In the genomic region with DNA sequence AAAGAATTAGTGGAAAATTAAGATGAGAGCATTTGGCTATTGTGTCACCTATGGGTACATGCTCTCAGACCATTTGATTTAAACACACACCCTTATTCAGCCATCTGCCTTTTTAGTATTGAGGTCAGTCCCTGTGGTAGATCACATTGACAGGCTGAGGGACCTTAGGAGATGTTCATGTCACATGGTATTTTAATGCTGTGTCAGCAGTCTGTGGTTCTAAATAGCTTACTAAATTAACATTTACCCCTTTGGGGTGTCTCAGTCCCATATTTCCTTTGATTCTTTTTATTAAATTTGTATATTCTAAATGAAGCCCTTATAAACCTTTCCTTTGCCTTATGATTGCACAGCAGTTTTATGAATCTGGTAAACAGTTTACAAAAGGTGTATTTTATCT, we compare ENCODE assay signal across 10 cellular contexts. TPM values are rescaled to one million over a fixed set of nuclear protein-coding genes. Genes with fewer than 3 reads are reported as not detected.
DNase-seq lines count a peak whose midpoint lies in the region; FAIRE-seq and TF ChIP-seq lines count a peak whose summit lies in the region.
"Had no signal": no experiment of that assay in that cellular context is flagged by ENCODE, and none has a peak within 500 bp of the region (broad histone marks: within the 10 kb centered on the region; RNA-seq: fewer than 3 reads in every experiment).

No MANE protein-coding gene starts in this region.

- DNase-seq in activated naive CD4-positive, alpha-beta T cell (lab: John Stamatoyannopoulos, UW), result no peak
- DNase-seq in activated T-helper 2 cell treated with anti-CD3 and anti-CD28 coated beads, Interferon-gamma antibody, Interleukin-2, Interleukin-4, amounts not matched to agents 10 μg/mL and 5 μg/mL and 100 μg/mL, durations not matched to agents 14 hours and 24 hours and 36 hours (ENCODE audit: low spot score), result no peak
- DNase-seq in keratinocyte (ENCODE audit: low read depth, low spot score), result no peak
- DNase-seq in mesenteric fat pad (ENCODE audit: low spot score), result no peak
- no peak for DNase-seq in superior temporal gyrus (ENCODE audit: extremely low spot score)
- no peak for DNase-seq in ovary
- DNase-seq: C1 segment of cervical spinal cord, NCI-H2227 treated with DMSO at 0.1 percent for 48 hours had no signal

- H3K9me1 ChIP-seq in keratinocyte (ENCODE audit: control insufficient read depth, extremely low read depth, insufficient read depth, low read length), result no peaks in the 10 kb centered on the region

- H3K36me3 ChIP-seq in keratinocyte (ENCODE audit: control insufficient read depth in 2 of 2, extremely low read depth in 1 of 2, insufficient read depth in 2 of 2, low read length in 2 of 2) (peaks cover 34 to 36% of the 10 kb centered on the region in 2 experiments), stomach smooth muscle (ENCODE audit: control insufficient read depth in 2 of 2, insufficient read depth in 2 of 2, low read length in 2 of 2) (peaks cover 42% of the 10 kb centered on the region in 2 donors), ovary (no peaks in the 10 kb centered on the region)

- TF ChIP-seq POLR2A in ovary (IDR thresholded peaks at IDR 0.05), result no peak

- H3K27me3 ChIP-seq in keratinocyte (ENCODE audit: control insufficient read depth, extremely low read depth, insufficient read depth, low read length) (no peaks in the 10 kb centered on the region), stomach smooth muscle (ENCODE audit: control insufficient read depth in 1 of 2, insufficient read depth in 2 of 2, low read length in 2 of 2) (no peaks in the 10 kb centered on the region), ovary (no peaks in the 10 kb centered on the region)

- H3K9me3 Mint-ChIP-seq in activated naive CD4-positive, alpha-beta T cell treated with anti-CD3 and anti-CD28 coated beads, Interleukin-2, amount 50 U/mL, for 24 hours, result no peaks in the 10 kb centered on the region
- no peaks in the 10 kb centered on the region for H3K9me3 Mint-ChIP-seq in activated T-helper 2 cell treated with anti-CD3 and anti-CD28 coated beads, Interferon-gamma antibody, Interleukin-2, Interleukin-4, amounts not matched to agents 10 μg/mL and 5 μg/mL and 100 μg/mL, durations not matched to agents 14 hours and 24 hours and 36 hours

- H3K27ac ChIP-seq in keratinocyte (ENCODE audit: control insufficient read depth, insufficient read depth, low read length) (no peak overlapping the region), stomach smooth muscle (ENCODE audit: low read length) (no peak overlapping the region), ovary (no peak overlapping the region)

- no peak for FAIRE-seq in keratinocyte (lab: Jason Lieb, UNC)

- dilution Hi-C loops in keratinocyte (cut with MboI; ENCODE audit: extremely low pct_ligation_motif_present, low sequenced_read_pairs), result no loop called here

- TF ChIP-seq EP300 in ovary (IDR thresholded peaks at IDR 0.05), result no peak

- H3K4me3 Mint-ChIP-seq in activated naive CD4-positive, alpha-beta T cell treated with anti-CD3 and anti-CD28 coated beads, Interleukin-2, amount 50 U/mL, for 24 hours, result peak overlapping the region; percentile 96
- peak overlapping the region; percentile 95 for H3K4me3 Mint-ChIP-seq in activated T-helper 2 cell treated with anti-CD3 and anti-CD28 coated beads, Interferon-gamma antibody, Interleukin-2, Interleukin-4, amounts not matched to agents 10 μg/mL and 5 μg/mL and 100 μg/mL, durations not matched to agents 14 hours and 24 hours and 36 hours (ENCODE audit: low read depth)

- peaks cover 43% of the 10 kb centered on the region for H3K4me1 Mint-ChIP-seq in activated naive CD4-positive, alpha-beta T cell treated with anti-CD3 and anti-CD28 coated beads, Interleukin-2, amount 50 U/mL, for 24 hours
- H3K4me1 Mint-ChIP-seq in activated T-helper 2 cell treated with anti-CD3 and anti-CD28 coated beads, Interferon-gamma antibody, Interleukin-2, Interleukin-4, amounts not matched to agents 10 μg/mL and 5 μg/mL and 100 μg/mL, durations not matched to agents 14 hours and 24 hours and 36 hours (ENCODE audit: low read depth), result peaks cover 32% of the 10 kb centered on the region

- H3K4me2 ChIP-seq in keratinocyte (ENCODE audit: control insufficient read depth, extremely low read depth, insufficient read depth, low read depth, low read length), result peak overlapping the region; percentile 94

- intact Hi-C loops in activated T-helper 2 cell treated with anti-CD3 and anti-CD28 coated beads, Interferon-gamma antibody, Interleukin-2, Interleukin-4, amounts not matched to agents 10 μg/mL and 5 μg/mL and 100 μg/mL, durations not matched to agents 14 hours and 24 hours and 36 hours (cut with micrococcal nuclease), result no loop called here
- intact Hi-C loops in ovary (cut with DNase I), result no loop called here

- H3K4me1 ChIP-seq in keratinocyte (ENCODE audit: control insufficient read depth, extremely low read depth, insufficient read depth, low read length) (peaks cover 14% of the 10 kb centered on the region), stomach smooth muscle (ENCODE audit: control insufficient read depth, insufficient read depth, low read length) (peaks cover 16% of the 10 kb centered on the region), ovary (ENCODE audit: insufficient read depth) (peaks cover 2% of the 10 kb centered on the region)

- no peak overlapping the region for H2AFZ ChIP-seq in keratinocyte (ENCODE audit: control insufficient read depth, low read length)

- H3K79me2 ChIP-seq in keratinocyte (ENCODE audit: control insufficient read depth, insufficient read depth, low read length), result peaks cover 58% of the 10 kb centered on the region

- H3K27me3 Mint-ChIP-seq in activated naive CD4-positive, alpha-beta T cell treated with anti-CD3 and anti-CD28 coated beads, Interleukin-2, amount 50 U/mL, for 24 hours, result no peaks in the 10 kb centered on the region
- H3K27me3 Mint-ChIP-seq in activated T-helper 2 cell treated with anti-CD3 and anti-CD28 coated beads, Interferon-gamma antibody, Interleukin-2, Interleukin-4, amounts not matched to agents 10 μg/mL and 5 μg/mL and 100 μg/mL, durations not matched to agents 14 hours and 24 hours and 36 hours (ENCODE audit: low read depth), result no peaks in the 10 kb centered on the region

- H3K36me3 Mint-ChIP-seq in activated naive CD4-positive, alpha-beta T cell treated with anti-CD3 and anti-CD28 coated beads, Interleukin-2, amount 50 U/mL, for 24 hours, result peaks cover 23% of the 10 kb centered on the region
- H3K36me3 Mint-ChIP-seq in activated T-helper 2 cell treated with anti-CD3 and anti-CD28 coated beads, Interferon-gamma antibody, Interleukin-2, Interleukin-4, amounts not matched to agents 10 μg/mL and 5 μg/mL and 100 μg/mL, durations not matched to agents 14 hours and 24 hours and 36 hours (ENCODE audit: low read depth), result peaks cover 62% of the 10 kb centered on the region

- TF ChIP-seq CTCF in keratinocyte (optimal IDR thresholded peaks at IDR 0.05 in 1 of 3, IDR thresholded peaks at IDR 0.05 in 1 of 3, conservative IDR thresholded peaks at IDR 0.05 in 1 of 3; ENCODE audit: extremely low read depth in 1 of 3, insufficient read depth in 2 of 3, low read length in 3 of 3) (no peak), ovary (IDR thresholded peaks at IDR 0.05) (no peak)

- H3K9ac ChIP-seq in keratinocyte (ENCODE audit: control insufficient read depth, extremely low read depth, insufficient read depth, low read length), result no peak overlapping the region
- H3K9ac ChIP-seq in stomach smooth muscle (ENCODE audit: low read length in 2 of 2), result peak overlapping the region; percentile 95 to 100

- H3K27ac Mint-ChIP-seq in activated naive CD4-positive, alpha-beta T cell treated with anti-CD3 and anti-CD28 coated beads, Interleukin-2, amount 50 U/mL, for 24 hours, result peak overlapping the region; percentile 94
- no peak overlapping the region for H3K27ac Mint-ChIP-seq in activated T-helper 2 cell treated with anti-CD3 and anti-CD28 coated beads, Interferon-gamma antibody, Interleukin-2, Interleukin-4, amounts not matched to agents 10 μg/mL and 5 μg/mL and 100 μg/mL, durations not matched to agents 14 hours and 24 hours and 36 hours

- no peaks in the 10 kb centered on the region for H4K20me1 ChIP-seq in keratinocyte (ENCODE audit: control insufficient read depth, extremely low read depth, insufficient read depth, low read length)

- H3K4me3 ChIP-seq in keratinocyte (ENCODE audit: control insufficient read depth in 2 of 3, extremely low read depth in 1 of 3, insufficient read depth in 2 of 3, low read depth in 1 of 3, low read length in 3 of 3) (no peak overlapping the region), stomach smooth muscle (ENCODE audit: low read length in 2 of 2) (peak overlapping the region; percentile 74 to 99), ovary (no peak overlapping the region)

- H3K9me3 ChIP-seq in keratinocyte (ENCODE audit: control insufficient read depth, low read depth, low read length), result no peaks in the 10 kb centered on the region
- H3K9me3 ChIP-seq in stomach smooth muscle (ENCODE audit: control insufficient read depth in 2 of 2, low read length in 2 of 2), result no peaks in the 10 kb centered on the region
- H3K9me3 ChIP-seq in ovary, result no peaks in the 10 kb centered on the region

RNA-seq across cellular contexts. Expression of a gene that starts 2.3 kb away (rescaled TPM):
- total RNA-seq in activated T-helper 2 cell treated with anti-CD3 and anti-CD28 coated beads, Interferon-gamma antibody, Interleukin-2, Interleukin-4, amounts not matched to agents 10 μg/mL and 5 μg/mL and 100 μg/mL, durations not matched to agents 14 hours and 24 hours and 36 hours, result 139 and 144 TPM in 2 replicates
- polyA plus RNA-seq in keratinocyte, result 73.8 to 167 TPM (median 127 TPM) in 3 replicates
- 346 TPM for polyA plus RNA-seq in keratinocyte (2011; ENCODE audit: low read depth)
- 37.0 and 38.9 TPM in 2 replicates for polyA plus RNA-seq in keratinocyte (2011; cell fraction: cytosol; rRNA removed)
- polyA plus RNA-seq in keratinocyte (2011; cell fraction: nucleus; rRNA removed), result 296 and 383 TPM in 2 replicates
- polyA plus RNA-seq in keratinocyte (2012; ENCODE audit: low replicate concordance), result 62.4 and 64.9 TPM in 2 replicates
- 80.8 to 241 TPM (median 153 TPM) in 3 replicates for polyA minus RNA-seq in keratinocyte
- 33.6 TPM for polyA minus RNA-seq in keratinocyte (2011; cell fraction: cytosol; rRNA and poly(A)+ RNA removed)
- 104 and 170 TPM in 2 replicates for polyA minus RNA-seq in keratinocyte (2011; cell fraction: nucleus; rRNA and poly(A)+ RNA removed)
- 132 TPM for total RNA-seq in mesenteric fat pad
- 100 to 1,000 TPM; 146 to 202 (median 165) TPM for total RNA-seq in ovary
- 100 to 1,000 TPM; 123 to 207 TPM for polyA plus RNA-seq in ovary

Comparison
In these comparisons a context has a peak if more than half of its experiments do, and no peak if none do; other contexts are left out.
1. H3K4me3 ChIP-seq: peak in stomach smooth muscle (2 of 2); none in keratinocyte (0 of 3) and ovary (single experiment).